In genomic region chrX:24371391-24371972, GRCh38 we compare ENCODE assay signal across 8 cellular contexts. TPM values are rescaled to one million over a fixed set of nuclear protein-coding genes. Genes with fewer than 3 reads are reported as not detected.
DNase-seq lines count a peak whose midpoint lies in the region; ATAC-seq and TF ChIP-seq lines count a peak whose summit lies in the region.

No MANE protein-coding gene starts in this region.

- H3K9me3 Mint-ChIP-seq in activated CD8-positive, alpha-beta memory T cell treated with anti-CD3 and anti-CD28 coated beads, Interleukin-2, amount 10 ng/mL, durations not matched to agents 7 days and 5 days (ENCODE audit: low read depth): no peaks in the 10 kb centered on the region
- H3K9me3 Mint-ChIP-seq in natural killer cell: no peaks in the 10 kb centered on the region
- H3K9me3 Mint-ChIP-seq in stimulated activated naive CD8-positive, alpha-beta T cell treated with anti-CD3 and anti-CD28 coated beads, Interleukin-15, Interleukin-2, amounts not matched to agents 100 ng/mL and 50 ng/mL, for 24 hours: no peaks in the 10 kb centered on the region

- intact Hi-C loops in natural killer cell (cut with micrococcal nuclease): loop anchor here (5.0 kb wide), 1 partner anchor 771 kb away; no protein-coding TSS in a partner anchor

- ATAC-seq in HG03095 (IDR thresholded peaks at IDR 0.05; ENCODE audit: unreplicated experiment) (peak; percentile 63), natural killer cell (peak; percentile 64 to 83 (median 80)), GM18520 (IDR thresholded peaks at IDR 0.05; ENCODE audit: unreplicated experiment) (no peak)
- peak; percentile 82 for ATAC-seq in activated CD8-positive, alpha-beta memory T cell treated with anti-CD3 and anti-CD28 coated beads, Interleukin-2, amount 10 ng/mL, durations not matched to agents 7 days and 5 days

- peak overlapping the region; percentile 32 for H3K27ac Mint-ChIP-seq in activated CD8-positive, alpha-beta memory T cell treated with anti-CD3 and anti-CD28 coated beads, Interleukin-2, amount 10 ng/mL, durations not matched to agents 7 days and 5 days
- no peak overlapping the region for H3K27ac Mint-ChIP-seq in natural killer cell
- H3K27ac Mint-ChIP-seq in stimulated activated naive CD8-positive, alpha-beta T cell treated with anti-CD3 and anti-CD28 coated beads, Interleukin-15, Interleukin-2, amounts not matched to agents 100 ng/mL and 50 ng/mL, for 24 hours: peak overlapping the region; percentile 63

- CTCF ChIA-PET in activated CD8-positive, alpha-beta memory T cell treated with anti-CD3 and anti-CD28 coated beads, Interleukin-2, amount 10 ng/mL, durations not matched to agents 7 days and 5 days (lab: Charles Lee): interaction anchor here (0.6 to 2.7 kb wide), 15 partner anchors 10 to 772 kb away, joined by 3 to 27 read pairs (median 6); no protein-coding TSS in a partner anchor

- H3K36me3 Mint-ChIP-seq in activated CD8-positive, alpha-beta memory T cell treated with anti-CD3 and anti-CD28 coated beads, Interleukin-2, amount 10 ng/mL, durations not matched to agents 7 days and 5 days: no peaks in the 10 kb centered on the region
- H3K36me3 Mint-ChIP-seq in natural killer cell: no peaks in the 10 kb centered on the region
- H3K36me3 Mint-ChIP-seq in stimulated activated naive CD8-positive, alpha-beta T cell treated with anti-CD3 and anti-CD28 coated beads, Interleukin-15, Interleukin-2, amounts not matched to agents 100 ng/mL and 50 ng/mL, for 24 hours (ENCODE audit: low read depth): no peaks in the 10 kb centered on the region

- DNase-seq in NCI-H69 (lab: John Stamatoyannopoulos, UW): peak; percentile 74
- DNase-seq in activated CD8-positive, alpha-beta memory T cell treated with anti-CD3 and anti-CD28 coated beads, Interleukin-2, amount 10 ng/mL, durations not matched to agents 7 days and 5 days: peak; percentile 70
- peak; percentile 60 to 77 for DNase-seq in erythroblast (lab: John Stamatoyannopoulos, UW)
- DNase-seq in natural killer cell: peak; percentile 25

- TF ChIP-seq CTCF in GM12874 (IDR thresholded peaks at IDR 0.05; ENCODE audit: insufficient read depth, low read depth, low read length) (peak; percentile 59), natural killer cell (IDR thresholded peaks at IDR 0.05) (peak; percentile 48)

- H3K4me3 Mint-ChIP-seq in activated CD8-positive, alpha-beta memory T cell treated with anti-CD3 and anti-CD28 coated beads, Interleukin-2, amount 10 ng/mL, durations not matched to agents 7 days and 5 days: peak overlapping the region; percentile 65
- H3K4me3 Mint-ChIP-seq in natural killer cell: no peak overlapping the region
- H3K4me3 Mint-ChIP-seq in stimulated activated naive CD8-positive, alpha-beta T cell treated with anti-CD3 and anti-CD28 coated beads, Interleukin-15, Interleukin-2, amounts not matched to agents 100 ng/mL and 50 ng/mL, for 24 hours: peak overlapping the region; percentile 26

- H3K4me1 Mint-ChIP-seq in activated CD8-positive, alpha-beta memory T cell treated with anti-CD3 and anti-CD28 coated beads, Interleukin-2, amount 10 ng/mL, durations not matched to agents 7 days and 5 days: peaks cover 26% of the 10 kb centered on the region
- peaks cover 4% of the 10 kb centered on the region in 2 donors for H3K4me1 Mint-ChIP-seq in natural killer cell
- no peaks in the 10 kb centered on the region for H3K4me1 Mint-ChIP-seq in stimulated activated naive CD8-positive, alpha-beta T cell treated with anti-CD3 and anti-CD28 coated beads, Interleukin-15, Interleukin-2, amounts not matched to agents 100 ng/mL and 50 ng/mL, for 24 hours (ENCODE audit: low read depth)

- no peak for TF ChIP-seq POLR2A in erythroblast (IDR thresholded peaks at IDR 0.05; ENCODE audit: low read length)

- H3K27me3 Mint-ChIP-seq in activated CD8-positive, alpha-beta memory T cell treated with anti-CD3 and anti-CD28 coated beads, Interleukin-2, amount 10 ng/mL, durations not matched to agents 7 days and 5 days: no peaks in the 10 kb centered on the region
- H3K27me3 Mint-ChIP-seq in natural killer cell (ENCODE audit: low read depth in 2 of 2): peaks cover 6 to 29% of the 10 kb centered on the region in 2 donors
- H3K27me3 Mint-ChIP-seq in stimulated activated naive CD8-positive, alpha-beta T cell treated with anti-CD3 and anti-CD28 coated beads, Interleukin-15, Interleukin-2, amounts not matched to agents 100 ng/mL and 50 ng/mL, for 24 hours: no peaks in the 10 kb centered on the region

RNA-seq across cellular contexts. Expression of gene SUPT20HL1, which starts 11.0 kb away (rescaled TPM):
- not detected for total RNA-seq in activated CD8-positive, alpha-beta memory T cell treated with anti-CD3 and anti-CD28 coated beads, Interleukin-2, amount 10 ng/mL, durations not matched to agents 7 days and 5 days
- total RNA-seq in natural killer cell: not detected

RNA-seq across cellular contexts. Expression of gene SUPT20HL2, which starts 57.6 kb away (rescaled TPM):
- total RNA-seq in activated CD8-positive, alpha-beta memory T cell treated with anti-CD3 and anti-CD28 coated beads, Interleukin-2, amount 10 ng/mL, durations not matched to agents 7 days and 5 days: not detected
- not detected for total RNA-seq in natural killer cell

Comparison
In these comparisons a context has a peak if more than half of its experiments do, and no peak if none do; other contexts are left out.
1. H3K27ac Mint-ChIP-seq: peak in activated CD8-positive, alpha-beta memory T cell treated with anti-CD3 and anti-CD28 coated beads, Interleukin-2, amount 10 ng/mL, durations not matched to agents 7 days and 5 days (single experiment) and stimulated activated naive CD8-positive, alpha-beta T cell treated with anti-CD3 and anti-CD28 coated beads, Interleukin-15, Interleukin-2, amounts not matched to agents 100 ng/mL and 50 ng/mL, for 24 hours (single experiment); none in natural killer cell (0 of 2).
2. Peak in every context shown above with its lines, with median percentiles within 50 percentile points of each other: DNase-seq.